In genomic region chr6:159761135-159761872, GRCh38 we compare ENCODE assay signal across 8 cellular contexts. TPM values are rescaled to one million over a fixed set of nuclear protein-coding genes. Genes with fewer than 3 reads are reported as not detected.
A peak's percentile ranks its signal among the peaks of the same experiment; 100 is the strongest.
DNase-seq lines count a peak whose midpoint lies in the region; ATAC-seq and TF ChIP-seq lines count a peak whose summit lies in the region.

No MANE protein-coding gene starts in this region.

- H3K27ac ChIP-seq in HUES48 (ENCODE audit: low read depth, low read length): peak overlapping the region; percentile 97
- peak overlapping the region; percentile 94 for H3K27ac ChIP-seq in trophoblast cell (ENCODE audit: low read depth, low read length)

- peak overlapping the region; percentile 50 for H2AFZ ChIP-seq in trophoblast cell (ENCODE audit: insufficient read depth, low read length, poor library complexity)

- peak overlapping the region; percentile 62 for H3K4me2 ChIP-seq in trophoblast cell (ENCODE audit: low read length)

- no peaks in the 10 kb centered on the region for H3K27me3 ChIP-seq in HUES48 (ENCODE audit: control insufficient read depth, insufficient read depth, low read length)
- H3K27me3 ChIP-seq in trophoblast cell (ENCODE audit: insufficient read depth, low read length): no peaks in the 10 kb centered on the region

- no peaks in the 10 kb centered on the region for H3K27me3 Mint-ChIP-seq in activated T-helper 1 cell treated with anti-CD3 and anti-CD28 coated beads, Interleukin-12 subunit alpha, Interleukin-12 subunit beta, Interleukin-2, Interleukin-4 antibody, amounts not matched to agents 30 ng/mL and 10 ng/mL and 1 ng/mL, durations not matched to agents 14 hours and 24 hours and 36 hours (ENCODE audit: insufficient read depth)
- peaks cover 8% of the 10 kb centered on the region for H3K27me3 Mint-ChIP-seq in glutamatergic neuron (ENCODE audit: unreplicated experiment)

- intact Hi-C loops in activated T-helper 1 cell treated with anti-CD3 and anti-CD28 coated beads, Interleukin-12 subunit alpha, Interleukin-12 subunit beta, Interleukin-2, Interleukin-4 antibody, amounts not matched to agents 30 ng/mL and 10 ng/mL and 1 ng/mL, durations not matched to agents 14 hours and 24 hours and 36 hours (cut with micrococcal nuclease): loop anchor here (2.0 to 5.0 kb wide), 2 partner anchors 15 to 909 kb away; no protein-coding TSS in a partner anchor

- WGBS in trophoblast cell (ENCODE audit: extremely low coverage, insufficient coverage, insufficient read length): no CpG with 5 or more reads among the region's 45 CpGs

- H3K79me1 ChIP-seq in trophoblast cell (ENCODE audit: low read length): peaks cover 20% of the 10 kb centered on the region

- peak overlapping the region; percentile 66 for H2BK5ac ChIP-seq in trophoblast cell (ENCODE audit: low read depth, low read length, poor library complexity)

- H4K12ac ChIP-seq in trophoblast cell (ENCODE audit: low read depth, low read length): peak overlapping the region; percentile 89

- H3K4ac ChIP-seq in trophoblast cell (ENCODE audit: low read depth, low read length): peak overlapping the region; percentile 50

- peaks cover 36% of the 10 kb centered on the region for H3K36me3 Mint-ChIP-seq in activated T-helper 1 cell treated with anti-CD3 and anti-CD28 coated beads, Interleukin-12 subunit alpha, Interleukin-12 subunit beta, Interleukin-2, Interleukin-4 antibody, amounts not matched to agents 30 ng/mL and 10 ng/mL and 1 ng/mL, durations not matched to agents 14 hours and 24 hours and 36 hours (ENCODE audit: low read depth)
- H3K36me3 Mint-ChIP-seq in glutamatergic neuron (ENCODE audit: unreplicated experiment): no peaks in the 10 kb centered on the region

- TF ChIP-seq CTCF in AG04449 (IDR thresholded peaks at IDR 0.05; ENCODE audit: insufficient read depth, low read length, missing control alignments): no peak
- no peak for TF ChIP-seq CTCF in glutamatergic neuron (IDR thresholded peaks at IDR 0.05; ENCODE audit: partially characterized antibody, unreplicated experiment)

- peak overlapping the region; percentile 92 for H4K8ac ChIP-seq in trophoblast cell (ENCODE audit: low read depth, low read length)

- peak overlapping the region; percentile 56 for H3K4me3 ChIP-seq in AG04449 (ENCODE audit: low read depth, low read length)
- H3K4me3 ChIP-seq in HUES48 (ENCODE audit: low read depth, low read length): peak overlapping the region; percentile 85
- H3K4me3 ChIP-seq in trophoblast cell (ENCODE audit: low read depth, low read length): no peak overlapping the region

- H4K91ac ChIP-seq in trophoblast cell (ENCODE audit: low read depth, low read length): peak overlapping the region; percentile 99

- no peaks in the 10 kb centered on the region for H3K9me3 ChIP-seq in HUES48 (ENCODE audit: control insufficient read depth, insufficient read depth, low read length)
- no peaks in the 10 kb centered on the region for H3K9me3 ChIP-seq in trophoblast cell (ENCODE audit: insufficient read depth, low read depth, low read length)

- CTCF ChIA-PET in AG04449 (lab: Yijun Ruan, JAX): interaction anchor here (1.2 to 2.7 kb wide), 2 partner anchors 14 to 70 kb away, joined by 3 to 19 read pairs; no protein-coding TSS in a partner anchor

- ATAC-seq in GM18511 (IDR thresholded peaks at IDR 0.05; ENCODE audit: unreplicated experiment): peak; percentile 4

- in situ Hi-C loops in G401 (cut with HindIII; ENCODE audit: low sequenced_read_pairs): no loop called here

- DNase-seq in AG04449 (ENCODE audit: low read depth, low spot score) (no peak), glutamatergic neuron (peak; percentile 28), trophoblast cell (peak; percentile 15 to 58), G401 (ENCODE audit: low spot score) (no peak), activated gamma-delta T cell (lab: John Stamatoyannopoulos, UW) (no peak)
- DNase-seq in activated T-helper 1 cell treated with anti-CD3 and anti-CD28 coated beads, Interleukin-12 subunit alpha, Interleukin-12 subunit beta, Interleukin-2, Interleukin-4 antibody, amounts not matched to agents 30 ng/mL and 10 ng/mL and 1 ng/mL, durations not matched to agents 14 hours and 24 hours and 36 hours (ENCODE audit: low spot score): no peak

- peak overlapping the region; percentile 95 for H3K14ac ChIP-seq in trophoblast cell (ENCODE audit: low read length)

- no peaks in the 10 kb centered on the region for H3K9me3 Mint-ChIP-seq in activated T-helper 1 cell treated with anti-CD3 and anti-CD28 coated beads, Interleukin-12 subunit alpha, Interleukin-12 subunit beta, Interleukin-2, Interleukin-4 antibody, amounts not matched to agents 30 ng/mL and 10 ng/mL and 1 ng/mL, durations not matched to agents 14 hours and 24 hours and 36 hours
- peaks cover 5% of the 10 kb centered on the region for H3K9me3 Mint-ChIP-seq in glutamatergic neuron (ENCODE audit: unreplicated experiment)

- peak overlapping the region; percentile 92 for H3K18ac ChIP-seq in trophoblast cell (ENCODE audit: low read length)

- peak overlapping the region; percentile 93 for H3K27ac Mint-ChIP-seq in activated T-helper 1 cell treated with anti-CD3 and anti-CD28 coated beads, Interleukin-12 subunit alpha, Interleukin-12 subunit beta, Interleukin-2, Interleukin-4 antibody, amounts not matched to agents 30 ng/mL and 10 ng/mL and 1 ng/mL, durations not matched to agents 14 hours and 24 hours and 36 hours
- H3K27ac Mint-ChIP-seq in glutamatergic neuron (ENCODE audit: unreplicated experiment): peak overlapping the region; percentile 84

- H3K4me1 ChIP-seq in HUES48 (ENCODE audit: control insufficient read depth, insufficient read depth, low read length) (peaks cover 25% of the 10 kb centered on the region), trophoblast cell (ENCODE audit: control insufficient read depth in 1 of 2, insufficient read depth in 2 of 2, low read length in 2 of 2) (peaks cover 18 to 33% of the 10 kb centered on the region in 2 experiments)

- no peak overlapping the region for H3K23ac ChIP-seq in trophoblast cell (ENCODE audit: low read length)

- peak overlapping the region; percentile 89 for H3K4me3 Mint-ChIP-seq in activated T-helper 1 cell treated with anti-CD3 and anti-CD28 coated beads, Interleukin-12 subunit alpha, Interleukin-12 subunit beta, Interleukin-2, Interleukin-4 antibody, amounts not matched to agents 30 ng/mL and 10 ng/mL and 1 ng/mL, durations not matched to agents 14 hours and 24 hours and 36 hours
- H3K4me3 Mint-ChIP-seq in glutamatergic neuron (ENCODE audit: unreplicated experiment): peak overlapping the region; percentile 92

- POLR2A ChIA-PET in AG04449 (lab: Yijun Ruan, JAX): interaction anchor here (0.9 to 2.3 kb wide), 5 partner anchors 11 to 69 kb away, joined by 3 to 15 read pairs (median 4); partner anchors contain the start of genes SOD2, TCP1 and WTAP

- peak overlapping the region; percentile 85 for H2BK120ac ChIP-seq in trophoblast cell (ENCODE audit: insufficient read depth, low read length, poor library complexity)

- peaks cover 37% of the 10 kb centered on the region for H3K4me1 Mint-ChIP-seq in activated T-helper 1 cell treated with anti-CD3 and anti-CD28 coated beads, Interleukin-12 subunit alpha, Interleukin-12 subunit beta, Interleukin-2, Interleukin-4 antibody, amounts not matched to agents 30 ng/mL and 10 ng/mL and 1 ng/mL, durations not matched to agents 14 hours and 24 hours and 36 hours (ENCODE audit: low read depth)
- peaks cover 14% of the 10 kb centered on the region for H3K4me1 Mint-ChIP-seq in glutamatergic neuron (ENCODE audit: low read depth, unreplicated experiment)

- peak overlapping the region; percentile 43 for H3K9ac ChIP-seq in HUES48 (ENCODE audit: low read depth, low read length)
- peak overlapping the region; percentile 23 for H3K9ac ChIP-seq in trophoblast cell (ENCODE audit: low read length)

- H3K79me2 ChIP-seq in trophoblast cell (ENCODE audit: control insufficient read depth, insufficient read depth, low read length, poor library complexity): peaks cover 14% of the 10 kb centered on the region

- no peak overlapping the region for H2BK12ac ChIP-seq in trophoblast cell (ENCODE audit: low read length)

- peak overlapping the region; percentile 99 for H2AK5ac ChIP-seq in trophoblast cell (ENCODE audit: low read length)

- H3K36me3 ChIP-seq in HUES48 (ENCODE audit: control insufficient read depth, insufficient read depth, low read length) (peaks cover 59% of the 10 kb centered on the region), trophoblast cell (ENCODE audit: control insufficient read depth in 1 of 2, insufficient read depth in 2 of 2, low read length in 2 of 2) (peaks cover 25 to 39% of the 10 kb centered on the region in 2 experiments)

RNA-seq across cellular contexts. Expression of gene ACAT2, which starts 0.5 kb away (rescaled TPM):
- total RNA-seq in activated T-helper 1 cell treated with anti-CD3 and anti-CD28 coated beads, Interleukin-12 subunit alpha, Interleukin-12 subunit beta, Interleukin-2, Interleukin-4 antibody, amounts not matched to agents 30 ng/mL and 10 ng/mL and 1 ng/mL, durations not matched to agents 14 hours and 24 hours and 36 hours: 83.1 and 84.2 TPM in 2 replicates
- total RNA-seq in glutamatergic neuron (ENCODE audit: unreplicated experiment): 228 TPM
- polyA plus RNA-seq in trophoblast cell (2013): 85.5 and 90.6 TPM in 2 replicates
- total RNA-seq in G401 (2014; rRNA removed; shearing (Covaris generic)): 46.7 and 79.7 TPM in 2 replicates

RNA-seq across cellular contexts. Expression of gene TCP1, which starts 28.1 kb away (rescaled TPM):
- total RNA-seq in activated T-helper 1 cell treated with anti-CD3 and anti-CD28 coated beads, Interleukin-12 subunit alpha, Interleukin-12 subunit beta, Interleukin-2, Interleukin-4 antibody, amounts not matched to agents 30 ng/mL and 10 ng/mL and 1 ng/mL, durations not matched to agents 14 hours and 24 hours and 36 hours: 454 and 457 TPM in 2 replicates
- total RNA-seq in glutamatergic neuron (ENCODE audit: unreplicated experiment): 254 TPM
- 141 and 146 TPM in 2 replicates for polyA plus RNA-seq in trophoblast cell (2013)
- total RNA-seq in G401 (2014; rRNA removed; shearing (Covaris generic)): 167 and 216 TPM in 2 replicates

RNA-seq across cellular contexts. Expression of gene MRPL18, which starts 29.0 kb away (rescaled TPM):
- total RNA-seq in activated T-helper 1 cell treated with anti-CD3 and anti-CD28 coated beads, Interleukin-12 subunit alpha, Interleukin-12 subunit beta, Interleukin-2, Interleukin-4 antibody, amounts not matched to agents 30 ng/mL and 10 ng/mL and 1 ng/mL, durations not matched to agents 14 hours and 24 hours and 36 hours: 108 and 111 TPM in 2 replicates
- 45.4 TPM for total RNA-seq in glutamatergic neuron (ENCODE audit: unreplicated experiment)
- polyA plus RNA-seq in trophoblast cell (2013): 53.3 and 54.2 TPM in 2 replicates
- total RNA-seq in G401 (2014; rRNA removed; shearing (Covaris generic)): 153 and 158 TPM in 2 replicates

RNA-seq across cellular contexts. Expression of gene WTAP, which starts 34.0 kb away (rescaled TPM):
- total RNA-seq in activated T-helper 1 cell treated with anti-CD3 and anti-CD28 coated beads, Interleukin-12 subunit alpha, Interleukin-12 subunit beta, Interleukin-2, Interleukin-4 antibody, amounts not matched to agents 30 ng/mL and 10 ng/mL and 1 ng/mL, durations not matched to agents 14 hours and 24 hours and 36 hours: 125 and 136 TPM in 2 replicates
- 108 TPM for total RNA-seq in glutamatergic neuron (ENCODE audit: unreplicated experiment)
- polyA plus RNA-seq in trophoblast cell (2013): 80.7 and 84.4 TPM in 2 replicates
- total RNA-seq in G401 (2014; rRNA removed; shearing (Covaris generic)): 95.8 and 169 TPM in 2 replicates

RNA-seq across cellular contexts. Expression of gene PNLDC1, which starts 38.8 kb away (rescaled TPM):
- 0.56 and 0.78 TPM in 2 replicates for total RNA-seq in activated T-helper 1 cell treated with anti-CD3 and anti-CD28 coated beads, Interleukin-12 subunit alpha, Interleukin-12 subunit beta, Interleukin-2, Interleukin-4 antibody, amounts not matched to agents 30 ng/mL and 10 ng/mL and 1 ng/mL, durations not matched to agents 14 hours and 24 hours and 36 hours
- not detected for total RNA-seq in glutamatergic neuron (ENCODE audit: unreplicated experiment)
- polyA plus RNA-seq in trophoblast cell (2013): 0.37 and 0.43 TPM in 2 replicates
- not detected in 2 replicates for total RNA-seq in G401 (2014; rRNA removed; shearing (Covaris generic))

Comparison
In these comparisons a context has a peak if more than half of its experiments do, and no peak if none do; other contexts are left out.
1. DNase-seq: peak in glutamatergic neuron (single experiment) and trophoblast cell (2 of 2); none in AG04449 (single experiment), activated T-helper 1 cell treated with anti-CD3 and anti-CD28 coated beads, Interleukin-12 subunit alpha, Interleukin-12 subunit beta, Interleukin-2, Interleukin-4 antibody, amounts not matched to agents 30 ng/mL and 10 ng/mL and 1 ng/mL, durations not matched to agents 14 hours and 24 hours and 36 hours (single experiment), G401 (single experiment) and activated gamma-delta T cell (single experiment).